Comparison of ENCODE assay signal across 2 cellular contexts in genomic region chr4:170051402-170051801, GRCh38.
TF ChIP-seq lines count a peak whose summit lies in the region.

No MANE protein-coding gene starts in this region.

TF ChIP-seq in A549, 52 proteins besides CTCF, POLR2A, EP300 and RAD21:
- TF ChIP-seq RFX5 (IDR thresholded peaks at IDR 0.05) (no peak), HES2 (IDR thresholded peaks at IDR 0.05) (no peak), REST (IDR thresholded peaks at IDR 0.05) (no peak), PHF8 (IDR thresholded peaks at IDR 0.05; ENCODE audit: borderline replicate concordance, low read depth) (no peak), NFE2L2 (conservative IDR thresholded peaks at IDR 0.05; ENCODE audit: low read length) (no peak), POLR2AphosphoS2 (conservative IDR thresholded peaks at IDR 0.05; ENCODE audit: low read length) (no peak), RCOR1 (IDR thresholded peaks at IDR 0.05; ENCODE audit: low read depth, low read length) (no peak), SMC3 (IDR thresholded peaks at IDR 0.05) (no peak), CBX8 (IDR thresholded peaks at IDR 0.05) (no peak), FOSL2 (IDR thresholded peaks at IDR 0.05) (no peak), FOSL2 (CRISPR knock-in tag; IDR thresholded peaks at IDR 0.05) (no peak), EHMT2 (IDR thresholded peaks at IDR 0.05; ENCODE audit: low read depth) (no peak), ATOH8 (CRISPR knock-in tag; IDR thresholded peaks at IDR 0.05; ENCODE audit: low read depth) (no peak), HOXB5 (CRISPR knock-in tag; IDR thresholded peaks at IDR 0.05) (no peak), CHD2 (IDR thresholded peaks at IDR 0.05; ENCODE audit: low read length, partially characterized antibody) (no peak), GATA3 (IDR thresholded peaks at IDR 0.05; ENCODE audit: borderline replicate concordance) (no peak), EHF (CRISPR knock-in tag; IDR thresholded peaks at IDR 0.05) (no peak), CHD4 (IDR thresholded peaks at IDR 0.05; ENCODE audit: borderline replicate concordance) (no peak), HOXA7 (CRISPR knock-in tag; IDR thresholded peaks at IDR 0.05) (no peak), ZFP36 (IDR thresholded peaks at IDR 0.05; ENCODE audit: borderline replicate concordance, partially characterized antibody) (no peak)
TF ChIP-seq in A549: peak in this region for 0.

TF ChIP-seq in K562, 482 proteins besides CTCF, POLR2A, EP300 and RAD21:
- TF ChIP-seq STAT5A (IDR thresholded peaks at IDR 0.05; ENCODE audit: borderline replicate concordance, low read length) (no peak), HDAC2 (IDR thresholded peaks at IDR 0.05) (no peak), ZNF165 (CRISPR knock-in tag; IDR thresholded peaks at IDR 0.05; ENCODE audit: borderline replicate concordance) (no peak), HDAC1 (IDR thresholded peaks at IDR 0.05) (no peak), SP2 (IDR thresholded peaks at IDR 0.05; ENCODE audit: extremely low read depth, low read depth, low read length, poor library complexity, severe bottlenecking) (no peak), CREBBP (IDR thresholded peaks at IDR 0.05; ENCODE audit: low read depth, low read length) (no peak), CBX8 (IDR thresholded peaks at IDR 0.05; ENCODE audit: borderline replicate concordance, extremely low read depth, low read depth, low read length, poor library complexity, severe bottlenecking) (no peak), CGGBP1 (CRISPR knock-in tag; IDR thresholded peaks at IDR 0.05) (no peak), USF2 (CRISPR knock-in tag; IDR thresholded peaks at IDR 0.05) (no peak), ZNF24 (IDR thresholded peaks at IDR 0.05) (no peak), ZBTB12 (CRISPR knock-in tag; IDR thresholded peaks at IDR 0.05) (no peak), SMARCC2 (IDR thresholded peaks at IDR 0.05; ENCODE audit: low read depth) (no peak), ZBTB26 (CRISPR knock-in tag; IDR thresholded peaks at IDR 0.05) (no peak), CREB3 (tag; conservative IDR thresholded peaks at IDR 0.05; ENCODE audit: low read depth) (no peak), MEIS2 (IDR thresholded peaks at IDR 0.05; ENCODE audit: partially characterized antibody) (no peak), ADNP (tag; IDR thresholded peaks at IDR 0.05) (no peak), ZNF584 (CRISPR knock-in tag; IDR thresholded peaks at IDR 0.05; ENCODE audit: low read depth) (no peak), PREB (CRISPR knock-in tag; IDR thresholded peaks at IDR 0.05) (no peak), E2F3 (CRISPR knock-in tag; IDR thresholded peaks at IDR 0.05) (no peak)
